In the genomic region with DNA sequence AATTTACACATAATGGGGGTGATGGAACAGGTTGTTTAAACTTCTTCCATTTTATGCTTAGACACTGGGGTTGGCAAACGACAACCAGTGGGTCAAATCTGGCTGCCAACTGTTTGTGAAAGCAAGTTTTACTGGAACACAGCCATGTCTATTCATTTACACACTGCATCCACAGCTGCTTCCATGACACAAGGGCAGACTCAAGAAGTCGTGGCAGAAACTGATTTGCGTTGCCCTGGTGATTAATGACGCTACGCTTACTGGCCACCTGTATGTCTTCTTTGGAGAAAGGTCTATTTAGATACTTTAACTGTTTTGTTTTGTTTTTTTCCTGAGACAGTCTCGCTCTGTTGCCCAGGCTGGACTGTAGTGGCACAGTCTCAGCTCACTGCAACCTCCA, we compare ENCODE assay signal across 20 cellular contexts. TPM values are rescaled to one million over a fixed set of nuclear protein-coding genes. Genes with fewer than 3 reads are reported as not detected.
DNase-seq lines count a peak whose midpoint lies in the region; ATAC-seq and TF ChIP-seq lines count a peak whose summit lies in the region.
"Had no signal": no experiment of that assay in that cellular context is flagged by ENCODE, and none has a peak within 500 bp of the region (broad histone marks: within the 10 kb centered on the region; RNA-seq: fewer than 3 reads in every experiment).

No MANE protein-coding gene starts in this region.

- DNase-seq in DMS153 treated with DMSO at 0.1 percent for 48 hours (lab: John Stamatoyannopoulos, UW; ENCODE audit: unreplicated experiment) (peak; percentile 46), NCI-H1092 treated with DMSO at 0.1 percent for 48 hours (lab: John Stamatoyannopoulos, UW) (peak; percentile 54), NCI-H774 (lab: John Stamatoyannopoulos, UW) (peak; percentile 64), mucosa of descending colon (no peak), GM23248 (no peak), ureter (ENCODE audit: low spot score) (no peak)
- DNase-seq: activated CD4-positive, alpha-beta T cell treated with anti-CD3 and anti-CD28 coated beads for 48 hours; activated naive CD8-positive, alpha-beta T cell treated with anti-CD3 and anti-CD28 coated beads, Interleukin-2, amount 10 ng/mL, durations not matched to agents 7 days and 5 days; H9; head of caudate nucleus; IMR-90; MM.1S; NCI-H2081 treated with DMSO at 0.1 percent for 48 hours; stimulated activated naive B cell treated with anti-CD40 and anti-IgM and Interleukin-4, amounts not matched to agents 10 μg/mL and 1 μg/mL and 100 μg/mL, for 72 hours; tibial artery had no signal

- H3F3A ChIP-seq in GM23248 (ENCODE audit: insufficient read depth): no peaks in the 10 kb centered on the region

- H2AFZ ChIP-seq in GM23248: no peak overlapping the region

- TF ChIP-seq CTCF in mucosa of descending colon (IDR thresholded peaks at IDR 0.05): no peak

- H3K4me3 ChIP-seq in mucosa of descending colon: no peak overlapping the region
- H3K4me3 ChIP-seq in GM23248: no peak overlapping the region
- H3K4me3 ChIP-seq: GM12878, tibial artery had no signal

- no peaks in the 10 kb centered on the region for H3K9me2 ChIP-seq in GM23248 (ENCODE audit: insufficient read depth)

- no peaks in the 10 kb centered on the region for H3K79me2 ChIP-seq in GM23248 (ENCODE audit: insufficient read depth)

- H3K27ac ChIP-seq in GM23248: no peak overlapping the region
- H3K27ac ChIP-seq: tibial artery had no signal

- 69 to 72% methylated on average over 6 of the region's 6 CpGs for WGBS in GM23248 (ENCODE audit: low coverage in 1 of 2, low lambda C conversion rate in 2 of 2, missing lambda C conversion rate in 2 of 2), 2 experiments

- in situ Hi-C loops in GM23248 (cut with MboI): no loop called here

- no peak overlapping the region for H3K9ac ChIP-seq in GM23248

- H3K9me3 ChIP-seq in mucosa of descending colon: no peaks in the 10 kb centered on the region
- no peaks in the 10 kb centered on the region for H3K9me3 ChIP-seq in GM23248 (ENCODE audit: low read depth)
- H3K9me3 ChIP-seq: tibial artery had no signal

- ATAC-seq in mucosa of descending colon (peak; percentile 27), GM19324 (IDR thresholded peaks at IDR 0.05; ENCODE audit: low FRiP score, unreplicated experiment) (no peak)
- ATAC-seq: activated T-helper 17 cell treated with anti-CD3 and anti-CD28 coated beads, Interleukin-2, amount 50 U/mL, for 72 hours; GM12878; stimulated activated naive B cell treated with anti-CD40 and anti-IgM and Interleukin-4, amounts not matched to agents 10 μg/mL and 1 μg/mL and 100 μg/mL, for 72 hours had no signal

- no peaks in the 10 kb centered on the region for H3K4me1 ChIP-seq in mucosa of descending colon (ENCODE audit: low read depth)
- no peaks in the 10 kb centered on the region for H3K4me1 ChIP-seq in GM23248 (ENCODE audit: insufficient read depth)
- H3K4me1 ChIP-seq: tibial artery had no signal

- H3K4me2 ChIP-seq in GM23248 (ENCODE audit: unreplicated experiment): no peak overlapping the region

- H3K36me3 ChIP-seq in mucosa of descending colon (ENCODE audit: low read depth) (no peaks in the 10 kb centered on the region), GM23248 (ENCODE audit: low read depth) (no peaks in the 10 kb centered on the region)
- H3K36me3 ChIP-seq: tibial artery had no signal

- H3K27me3 ChIP-seq in GM23248 (replicated peaks; ENCODE audit: insufficient read depth): peaks cover 16% of the 10 kb centered on the region

- intact Hi-C loops in mucosa of descending colon (cut with DNase I, micrococcal nuclease): no loop called here

- no peaks in the 10 kb centered on the region for H4K20me1 ChIP-seq in GM23248 (ENCODE audit: insufficient read depth)

RNA-seq across cellular contexts. Expression of a gene that starts 18.9 kb away (rescaled TPM):
- total RNA-seq in mucosa of descending colon (not detected), ureter (not detected)
- not detected in 2 replicates for total RNA-seq in GM23248 (2014; rRNA removed; shearing (Covaris generic))
- not detected in 2 replicates for polyA plus RNA-seq in GM23248 (2016; fragmentation: Nextera tagmentation; extraction: Ambion mirVana)
- total RNA-seq: activated naive CD8-positive, alpha-beta T cell treated with anti-CD3 and anti-CD28 coated beads, Interleukin-2, amount 10 ng/mL, durations not matched to agents 7 days and 5 days; activated T-helper 17 cell treated with anti-CD3 and anti-CD28 coated beads, Interleukin-2, amount 50 U/mL, for 72 hours; IMR-90; lower leg skin; osteocyte had no signal
- polyA plus RNA-seq: IMR-90 had no signal

RNA-seq across cellular contexts. Expression of a gene that starts 54.9 kb away (rescaled TPM):
- total RNA-seq in mucosa of descending colon (100 to 1,000 TPM; 134 to 467 (median 136) TPM), ureter (0.57 TPM)
- not detected in 2 replicates for total RNA-seq in GM23248 (2014; rRNA removed; shearing (Covaris generic))
- polyA plus RNA-seq in GM23248 (2016; fragmentation: Nextera tagmentation; extraction: Ambion mirVana): not detected in 2 replicates
- total RNA-seq: activated naive CD8-positive, alpha-beta T cell treated with anti-CD3 and anti-CD28 coated beads, Interleukin-2, amount 10 ng/mL, durations not matched to agents 7 days and 5 days; activated T-helper 17 cell treated with anti-CD3 and anti-CD28 coated beads, Interleukin-2, amount 50 U/mL, for 72 hours; H9; IMR-90; osteocyte had no signal
- polyA plus RNA-seq: IMR-90 had no signal

Comparison
In these comparisons a context has a peak if more than half of its experiments do, and no peak if none do; other contexts are left out.
1. DNase-seq: peak in DMS153 treated with DMSO at 0.1 percent for 48 hours (single experiment), NCI-H1092 treated with DMSO at 0.1 percent for 48 hours (single experiment) and NCI-H774 (single experiment); none in mucosa of descending colon (0 of 3), GM23248 (single experiment) and ureter (single experiment).
2. RNA of a gene that starts 54.9 kb away (total RNA-seq): 134 to 467 TPM in mucosa of descending colon; 0.57 TPM in ureter (single experiment) and not detected in GM23248; every median in the first group is over 10 times any median in the second.